Comparison of ENCODE assay signal across 1 cellular context in genomic region chr1:160755864-160756616, GRCh38.
TF ChIP-seq lines count a peak whose summit lies in the region.

No MANE protein-coding gene starts in this region.

TF ChIP-seq in GM12878, 131 proteins besides CTCF, POLR2A, EP300 and RAD21 (continued from another document):
- no peak; the same call in 1 of the 2 replicates for TF ChIP-seq FOXK2 (IDR thresholded peaks at IDR 0.05)
- TF ChIP-seq ATF2 (IDR thresholded peaks at IDR 0.05; ENCODE audit: low read length) = peak; percentile 55; the same call in 1 of the 2 replicates
- peak; percentile 34 for TF ChIP-seq SKIL (IDR thresholded peaks at IDR 0.05; ENCODE audit: low read depth, poor library complexity, severe bottlenecking)
- peak; percentile 65 for TF ChIP-seq PML (IDR thresholded peaks at IDR 0.05; ENCODE audit: low read length)
- TF ChIP-seq ZNF687 (IDR thresholded peaks at IDR 0.05) = 0 out of 2 replicates have a peak, but pooled peaks have one; percentile 40
- no peak for TF ChIP-seq HDAC6 (IDR thresholded peaks at IDR 0.05; ENCODE audit: unreplicated experiment)
- peak; percentile 10; the same call in 1 of the 2 replicates for TF ChIP-seq CREB1 (IDR thresholded peaks at IDR 0.05; ENCODE audit: low read depth)
- TF ChIP-seq SP1 (IDR thresholded peaks at IDR 0.05; ENCODE audit: low read depth, low read length) = no peak
TF ChIP-seq in GM12878: peak in this region for 27.
